ENCODE assay signal across 11 cellular contexts in the genomic region with DNA sequence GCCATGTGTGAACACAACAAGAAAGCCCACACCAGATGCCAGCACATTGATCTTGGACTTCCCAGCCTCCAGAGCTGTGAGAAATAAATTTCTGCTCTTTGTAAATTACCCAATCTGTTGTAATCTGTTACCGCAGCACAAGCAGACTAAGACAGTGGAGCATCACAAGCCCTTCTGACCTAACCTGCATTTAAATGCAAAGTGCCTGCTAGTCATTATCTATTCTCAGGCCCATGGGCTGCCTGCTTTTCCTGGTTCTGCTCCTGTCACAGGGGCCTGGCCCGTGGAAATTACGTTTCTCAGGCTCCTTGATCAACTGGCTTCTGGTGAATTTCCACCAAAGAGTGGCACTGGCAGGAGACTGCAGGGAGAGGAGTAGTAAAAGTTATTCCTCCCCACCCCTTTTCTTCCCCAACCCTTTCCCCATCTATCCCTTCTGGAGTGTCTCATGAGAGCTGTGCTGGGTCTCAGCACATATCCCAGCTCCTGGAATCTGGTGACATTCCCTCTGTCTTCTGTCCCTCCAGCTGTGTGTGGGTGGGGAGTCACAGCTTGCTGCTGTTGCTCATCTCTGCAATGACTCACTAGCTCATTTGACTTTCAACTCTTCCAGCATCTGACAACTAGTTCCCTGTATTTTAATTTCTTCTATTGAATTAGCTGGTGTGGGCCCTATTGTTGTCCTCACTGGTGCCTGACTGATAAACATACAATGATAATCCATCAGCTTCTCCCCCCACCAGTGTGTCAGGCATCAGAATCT.
DNase-seq lines count a peak whose midpoint lies in the region; ATAC-seq lines count a peak whose summit lies in the region.
"Had no signal": no experiment of that assay in that cellular context is flagged by ENCODE, and none has a peak within 500 bp of the region (broad histone marks: within the 10 kb centered on the region; RNA-seq: fewer than 3 reads in every experiment).

No MANE protein-coding gene starts in this region.

- no peaks in the 10 kb centered on the region for H3K36me3 ChIP-seq in adipocyte (ENCODE audit: control insufficient read depth, insufficient read depth, low read length, severe bottlenecking)

- H3K4me3 ChIP-seq in adipocyte (ENCODE audit: low read length), result no peak overlapping the region

- H3K9ac ChIP-seq in adipocyte (ENCODE audit: low read length), result no peak overlapping the region

- no peaks in the 10 kb centered on the region for H3K27me3 ChIP-seq in adipocyte (replicated peaks; ENCODE audit: control insufficient read depth, insufficient read depth, low read length)

- peaks cover 27% of the 10 kb centered on the region for H3K4me1 ChIP-seq in adipocyte (ENCODE audit: control insufficient read depth, insufficient read depth, low read length)

- DNase-seq in H4 (ENCODE audit: low spot score) (peak; percentile 25), adipocyte (ENCODE audit: low read depth) (peak; percentile 57), iPS-NIHi11 (ENCODE audit: low spot score) (peak; percentile 40), SIG-M5 (lab: John Stamatoyannopoulos, UW) (no peak)
- no peak for DNase-seq in stimulated activated naive B cell treated with anti-CD40 and anti-IgM and Interleukin-4, amounts not matched to agents 10 μg/mL and 1 μg/mL and 100 μg/mL, for 72 hours
- DNase-seq in NK-92 treated with Interleukin-12 subunit alpha and Interleukin-12 subunit beta, amount 100 ng/mL, for 24 hours (lab: John Stamatoyannopoulos, UW), result no peak
- DNase-seq: DND-41, NCI-H187 treated with DMSO at 0.1 percent for 48 hours had no signal

- ATAC-seq in stimulated activated naive B cell treated with anti-CD40 and anti-IgM and Interleukin-4, amounts not matched to agents 10 μg/mL and 1 μg/mL and 100 μg/mL, for 72 hours (replicated peaks), result peak; percentile 66 to 70
- ATAC-seq in activated CD4-positive, CD25-positive, alpha-beta regulatory T cell treated with anti-CD3 and anti-CD28 coated beads, Interleukin-2, amount 50 U/mL, for 24 hours, result no peak
- ATAC-seq: esophagus mucosa had no signal

- no peak overlapping the region for H3K4me3 Mint-ChIP-seq in stimulated activated naive B cell treated with anti-CD40 and anti-IgM and Interleukin-4, amounts not matched to agents 10 μg/mL and 1 μg/mL and 100 μg/mL, for 72 hours
- H3K4me3 Mint-ChIP-seq: nephron had no signal

- no peaks in the 10 kb centered on the region for H3K36me3 Mint-ChIP-seq in stimulated activated naive B cell treated with anti-CD40 and anti-IgM and Interleukin-4, amounts not matched to agents 10 μg/mL and 1 μg/mL and 100 μg/mL, for 72 hours

- no peak overlapping the region for H3K27ac Mint-ChIP-seq in stimulated activated naive B cell treated with anti-CD40 and anti-IgM and Interleukin-4, amounts not matched to agents 10 μg/mL and 1 μg/mL and 100 μg/mL, for 72 hours
- H3K27ac Mint-ChIP-seq: nephron had no signal

- H3K27me3 Mint-ChIP-seq in stimulated activated naive B cell treated with anti-CD40 and anti-IgM and Interleukin-4, amounts not matched to agents 10 μg/mL and 1 μg/mL and 100 μg/mL, for 72 hours, result peaks cover 0 to 4% of the 10 kb centered on the region in 2 donors

- peaks cover 9% of the 10 kb centered on the region for H3K9me3 ChIP-seq in adipocyte (ENCODE audit: control insufficient read depth, low read length)

- H3K9me3 Mint-ChIP-seq in stimulated activated naive B cell treated with anti-CD40 and anti-IgM and Interleukin-4, amounts not matched to agents 10 μg/mL and 1 μg/mL and 100 μg/mL, for 72 hours, result no peaks in the 10 kb centered on the region

- H3K4me1 Mint-ChIP-seq in stimulated activated naive B cell treated with anti-CD40 and anti-IgM and Interleukin-4, amounts not matched to agents 10 μg/mL and 1 μg/mL and 100 μg/mL, for 72 hours, result peaks cover 2 to 8% of the 10 kb centered on the region in 2 donors

Comparison
In these comparisons a context has a peak if more than half of its experiments do, and no peak if none do; other contexts are left out.
1. DNase-seq: peak in H4 (single experiment), adipocyte (single experiment) and iPS-NIHi11 (single experiment); none in stimulated activated naive B cell treated with anti-CD40 and anti-IgM and Interleukin-4, amounts not matched to agents 10 μg/mL and 1 μg/mL and 100 μg/mL, for 72 hours (single experiment), SIG-M5 (single experiment) and NK-92 treated with Interleukin-12 subunit alpha and Interleukin-12 subunit beta, amount 100 ng/mL, for 24 hours (single experiment).
2. ATAC-seq: peak in stimulated activated naive B cell treated with anti-CD40 and anti-IgM and Interleukin-4, amounts not matched to agents 10 μg/mL and 1 μg/mL and 100 μg/mL, for 72 hours (2 of 2); none in activated CD4-positive, CD25-positive, alpha-beta regulatory T cell treated with anti-CD3 and anti-CD28 coated beads, Interleukin-2, amount 50 U/mL, for 24 hours (0 of 2).